ENCODE assay signal across 29 cellular contexts in genomic region chr16:83746611-83747010, GRCh38.
"Had no signal": no experiment of that assay in that cellular context is flagged by ENCODE, and none has a peak within 500 bp of the region (broad histone marks: within the 10 kb centered on the region; RNA-seq: fewer than 3 reads in every experiment).

No MANE protein-coding gene starts in this region.

- H3K27ac ChIP-seq: stomach, suprapubic skin, testis, thoracic aorta, thyroid gland, tibial artery, tibial nerve, transverse colon, upper lobe of left lung, upper lobe of right lung, uterus, vagina had no signal

- H3K9me3 Mint-ChIP-seq: stimulated activated effector memory CD8-positive, alpha-beta T cell treated with anti-CD3 and anti-CD28 coated beads, Interleukin-12 subunit alpha, Interleukin-12 subunit beta, amount 100 ng/mL, for 72 hours; stimulated activated memory B cell treated with anti-CD40 and anti-IgM and Interleukin-4, amounts not matched to agents 10 μg/mL and 1 μg/mL and 100 μg/mL, for 72 hours; stimulated activated naive CD8-positive, alpha-beta T cell treated with anti-CD3 and anti-CD28 coated beads, Interleukin-15, amount 100 ng/mL, for 72 hours; stimulated activated naive CD8-positive, alpha-beta T cell treated with anti-CD3 and anti-CD28 coated beads, Interleukin-15, Interleukin-2, amounts not matched to agents 100 ng/mL and 50 ng/mL, for 24 hours had no signal

- H3K27me3 ChIP-seq: stomach, suprapubic skin, testis, thyroid gland, tibial artery, tibial nerve, transverse colon, upper lobe of left lung, upper lobe of right lung, uterus, vagina had no signal

- FAIRE-seq: urothelium cell line had no signal

- H3K4me3 Mint-ChIP-seq: stimulated activated effector memory CD8-positive, alpha-beta T cell treated with anti-CD3 and anti-CD28 coated beads, Interleukin-12 subunit alpha, Interleukin-12 subunit beta, amount 100 ng/mL, for 72 hours; stimulated activated memory B cell treated with anti-CD40 and anti-IgM and Interleukin-4, amounts not matched to agents 10 μg/mL and 1 μg/mL and 100 μg/mL, for 72 hours; stimulated activated naive B cell treated with anti-CD40 and anti-IgM and Interleukin-4, amounts not matched to agents 10 μg/mL and 1 μg/mL and 100 μg/mL, for 72 hours; stimulated activated naive CD8-positive, alpha-beta T cell treated with anti-CD3 and anti-CD28 coated beads, Interleukin-15, amount 100 ng/mL, for 72 hours; stimulated activated naive CD8-positive, alpha-beta T cell treated with anti-CD3 and anti-CD28 coated beads, Interleukin-15, Interleukin-2, amounts not matched to agents 100 ng/mL and 50 ng/mL, for 24 hours; type B pancreatic cell had no signal

- DNase-seq: stimulated activated CD4-positive, alpha-beta T cell treated with anti-CD3 and anti-CD28 coated beads, Interleukin-2, amount 100 ng/mL, for 48 hours; stimulated activated CD4-positive, alpha-beta T cell treated with anti-CD3 and anti-CD28 coated beads, Interleukin-4, amount 100 ng/mL, for 1 hour; stimulated activated CD4-positive, alpha-beta T cell treated with anti-CD3 and anti-CD28 coated beads, Interleukin-4, amount 100 ng/mL, for 24 hours; stimulated activated CD4-positive, alpha-beta T cell treated with anti-CD3 and anti-CD28 coated beads, Interleukin-4, amount 100 ng/mL, for 4 hours; stimulated activated CD8-positive, alpha-beta memory T cell treated with anti-CD3 and anti-CD28 coated beads, Interleukin-4, amount 100 ng/mL, for 48 hours; stimulated activated naive B cell treated with anti-CD40 and anti-IgM and Interleukin-4, amounts not matched to agents 10 μg/mL and 1 μg/mL and 100 μg/mL, for 72 hours; stimulated activated naive CD4-positive, alpha-beta T cell; stimulated activated naive CD4-positive, alpha-beta T cell treated with Interleukin-2 at 50 U/mL for 16 hours; stimulated activated naive CD8-positive, alpha-beta T cell treated with anti-CD3 and anti-CD28 coated beads, Interleukin-15, amount 100 ng/mL, for 72 hours; stimulated activated naive CD8-positive, alpha-beta T cell treated with anti-CD3 and anti-CD28 coated beads, Interleukin-15, Interleukin-2, amounts not matched to agents 100 U/mL and 50 U/mL, for 24 hours; stomach; substantia nigra; testis; thyroid gland; tibial artery; transverse colon; trophoblast cell; upper lobe of left lung; upper lobe of right lung; uterus had no signal

- H3K36me3 Mint-ChIP-seq: stimulated activated memory B cell treated with anti-CD40 and anti-IgM and Interleukin-4, amounts not matched to agents 10 μg/mL and 1 μg/mL and 100 μg/mL, for 72 hours; stimulated activated naive B cell treated with anti-CD40 and anti-IgM and Interleukin-4, amounts not matched to agents 10 μg/mL and 1 μg/mL and 100 μg/mL, for 72 hours; type B pancreatic cell had no signal

- ATAC-seq: stimulated activated effector memory CD8-positive, alpha-beta T cell treated with anti-CD3 and anti-CD28 coated beads, Interleukin-12 subunit alpha, Interleukin-12 subunit beta, amount 100 ng/mL, for 72 hours; stimulated activated memory B cell treated with anti-CD40 and anti-IgM and Interleukin-4, amounts not matched to agents 10 μg/mL and 1 μg/mL and 100 μg/mL, for 72 hours; stimulated activated naive B cell treated with anti-CD40 and anti-IgM and Interleukin-4, amounts not matched to agents 10 μg/mL and 1 μg/mL and 100 μg/mL, for 72 hours; stimulated activated naive CD8-positive, alpha-beta T cell treated with anti-CD3 and anti-CD28 coated beads, Interleukin-15, amount 100 ng/mL, for 72 hours; stimulated activated naive CD8-positive, alpha-beta T cell treated with anti-CD3 and anti-CD28 coated beads, Interleukin-15, Interleukin-2, amounts not matched to agents 100 U/mL and 50 U/mL, for 24 hours; upper lobe of right lung had no signal

- H3K27ac Mint-ChIP-seq: stimulated activated effector memory CD8-positive, alpha-beta T cell treated with anti-CD3 and anti-CD28 coated beads, Interleukin-12 subunit alpha, Interleukin-12 subunit beta, amount 100 ng/mL, for 72 hours; stimulated activated naive B cell treated with anti-CD40 and anti-IgM and Interleukin-4, amounts not matched to agents 10 μg/mL and 1 μg/mL and 100 μg/mL, for 72 hours; stimulated activated naive CD8-positive, alpha-beta T cell treated with anti-CD3 and anti-CD28 coated beads, Interleukin-15, amount 100 ng/mL, for 72 hours; stimulated activated naive CD8-positive, alpha-beta T cell treated with anti-CD3 and anti-CD28 coated beads, Interleukin-15, Interleukin-2, amounts not matched to agents 100 ng/mL and 50 ng/mL, for 24 hours; type B pancreatic cell had no signal

- H3K36me3 ChIP-seq: stomach, suprapubic skin, thyroid gland, tibial artery, tibial nerve, transverse colon, upper lobe of left lung, upper lobe of right lung, uterus, vagina had no signal

- H3K9me3 ChIP-seq: suprapubic skin, testis, thoracic aorta, thyroid gland, tibial artery, tibial nerve, transverse colon, upper lobe of left lung, upper lobe of right lung, uterus, vagina had no signal

- H3K4me3 ChIP-seq: stomach, suprapubic skin, testis, thoracic aorta, thyroid gland, tibial artery, tibial nerve, transverse colon, upper lobe of left lung, upper lobe of right lung, uterus, vagina had no signal

- H3K4me1 Mint-ChIP-seq: stimulated activated effector memory CD8-positive, alpha-beta T cell treated with anti-CD3 and anti-CD28 coated beads, Interleukin-12 subunit alpha, Interleukin-12 subunit beta, amount 100 ng/mL, for 72 hours; stimulated activated naive CD8-positive, alpha-beta T cell treated with anti-CD3 and anti-CD28 coated beads, Interleukin-15, amount 100 ng/mL, for 72 hours had no signal

- H3K4me1 ChIP-seq: stomach, testis, thyroid gland, tibial artery, transverse colon, upper lobe of left lung, upper lobe of right lung, uterus, vagina had no signal
